ENCODE assay signal across 8 cellular contexts in the genomic region with DNA sequence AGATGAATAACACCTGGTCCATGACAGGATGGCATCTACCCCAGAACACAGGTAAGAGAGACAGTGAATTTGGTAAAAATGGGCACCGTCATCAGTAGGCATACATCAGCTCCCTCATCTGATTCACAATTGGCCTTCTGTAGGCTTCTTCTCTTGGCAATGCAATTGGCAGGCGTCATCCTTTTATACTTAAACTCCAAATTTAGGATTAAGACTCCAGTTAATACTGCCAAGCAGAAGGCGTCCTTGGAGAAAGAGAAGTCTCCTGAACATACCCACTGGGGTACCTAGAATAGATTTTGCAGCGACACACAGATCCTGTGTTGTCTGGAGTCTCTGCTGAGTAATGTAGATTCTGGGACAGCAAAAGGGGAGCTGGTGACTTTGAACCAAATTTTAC. TPM values are rescaled to one million over a fixed set of nuclear protein-coding genes. Genes with fewer than 3 reads are reported as not detected.
A peak's percentile ranks its signal among the peaks of the same experiment; 100 is the strongest.
DNase-seq lines count a peak whose midpoint lies in the region; ATAC-seq and TF ChIP-seq lines count a peak whose summit lies in the region.

No MANE protein-coding gene starts in this region.

- H3K27ac Mint-ChIP-seq in T-helper 1 cell treated with Interleukin-12 subunit alpha and Interleukin-12 subunit beta and Interleukin-4 antibody, amounts not matched to agents 30 μg/mL and 1 μg/mL, for 36 hours, result no peak overlapping the region

- H3K4me1 ChIP-seq in cardiac muscle cell (ENCODE audit: low read depth), result no peaks in the 10 kb centered on the region
- H3K4me1 ChIP-seq in gastroesophageal sphincter, result peaks cover 0 to 18% (median 13%) of the 10 kb centered on the region in 3 donors
- H3K4me1 ChIP-seq in skeletal muscle satellite cell (ENCODE audit: control insufficient read depth, insufficient read depth, low read length), result peaks cover 9% of the 10 kb centered on the region

- TF ChIP-seq CTCF in cardiac muscle cell (IDR thresholded peaks at IDR 0.05; ENCODE audit: low read depth, low read length) (no peak), gastroesophageal sphincter (IDR thresholded peaks at IDR 0.05) (no peak)

- no peaks in the 10 kb centered on the region for H3K36me3 Mint-ChIP-seq in T-helper 1 cell treated with Interleukin-12 subunit alpha and Interleukin-12 subunit beta and Interleukin-4 antibody, amounts not matched to agents 30 μg/mL and 1 μg/mL, for 36 hours (ENCODE audit: low read depth)

- peak overlapping the region; percentile 51 for H3K4me3 ChIP-seq in cardiac muscle cell
- peak overlapping the region; percentile 74 to 79 for H3K4me3 ChIP-seq in gastroesophageal sphincter
- peak overlapping the region; percentile 88 for H3K4me3 ChIP-seq in skeletal muscle satellite cell (ENCODE audit: low read length)

- H3K9ac ChIP-seq in skeletal muscle satellite cell (ENCODE audit: low read depth, low read length), result peak overlapping the region; percentile 82

- H3K36me3 ChIP-seq in cardiac muscle cell (no peaks in the 10 kb centered on the region), gastroesophageal sphincter (no peaks in the 10 kb centered on the region), skeletal muscle satellite cell (ENCODE audit: insufficient read depth, low read length) (no peaks in the 10 kb centered on the region)

- no peak for TF ChIP-seq POLR2A in gastroesophageal sphincter (IDR thresholded peaks at IDR 0.05)

- H3K27me3 ChIP-seq in cardiac muscle cell (peaks cover 51% of the 10 kb centered on the region), gastroesophageal sphincter (no peaks in the 10 kb centered on the region), skeletal muscle satellite cell (ENCODE audit: control insufficient read depth, insufficient read depth, low read length) (no peaks in the 10 kb centered on the region)

- H3K27ac ChIP-seq in cardiac muscle cell, result no peak overlapping the region
- peak overlapping the region in 3 of 4 donors; percentile 67 to 74 (median 70) for H3K27ac ChIP-seq in gastroesophageal sphincter

- H3K4me3 Mint-ChIP-seq in T-helper 1 cell treated with Interleukin-12 subunit alpha and Interleukin-12 subunit beta and Interleukin-4 antibody, amounts not matched to agents 30 μg/mL and 1 μg/mL, for 36 hours, result peak overlapping the region; percentile 63

- peaks cover 22% of the 10 kb centered on the region for H3K27me3 Mint-ChIP-seq in T-helper 1 cell treated with Interleukin-12 subunit alpha and Interleukin-12 subunit beta and Interleukin-4 antibody, amounts not matched to agents 30 μg/mL and 1 μg/mL, for 36 hours (ENCODE audit: low read depth)

- no peak for TF ChIP-seq EP300 in gastroesophageal sphincter (IDR thresholded peaks at IDR 0.05)

- H3K4me1 Mint-ChIP-seq in T-helper 1 cell treated with Interleukin-12 subunit alpha and Interleukin-12 subunit beta and Interleukin-4 antibody, amounts not matched to agents 30 μg/mL and 1 μg/mL, for 36 hours (ENCODE audit: low read depth), result peaks cover 12% of the 10 kb centered on the region

- DNase-seq in cardiac muscle cell (ENCODE audit: low read depth in 1 of 2, low spot score in 1 of 2) (no peak), Right ventricle myocardium inferior (ENCODE audit: missing footprints) (no peak)
- DNase-seq in stimulated activated CD4-positive, alpha-beta T cell treated with anti-CD3 and anti-CD28 coated beads, Interleukin-12 subunit alpha, Interleukin-12 subunit beta, amount 100 ng/mL, for 4 hours, result no peak
- no peak for DNase-seq in activated CD4-positive, CD25-positive, alpha-beta regulatory T cell (lab: John Stamatoyannopoulos, UW)

- intact Hi-C loops in Right ventricle myocardium inferior (cut with DNase I), result no loop called here

- no peaks in the 10 kb centered on the region for H3K9me3 Mint-ChIP-seq in T-helper 1 cell treated with Interleukin-12 subunit alpha and Interleukin-12 subunit beta and Interleukin-4 antibody, amounts not matched to agents 30 μg/mL and 1 μg/mL, for 36 hours

- WGBS in gastroesophageal sphincter (ENCODE audit: low coverage in 1 of 2), 2 donors, result 28 to 39% methylated on average over 3 to 4 of the region's 4 CpGs

- H3K9me3 ChIP-seq in cardiac muscle cell (ENCODE audit: low read depth) (no peaks in the 10 kb centered on the region), gastroesophageal sphincter (no peaks in the 10 kb centered on the region), skeletal muscle satellite cell (replicated peaks; ENCODE audit: low read length) (no peaks in the 10 kb centered on the region)

- ATAC-seq in Right ventricle myocardium inferior (no peak), gastroesophageal sphincter (no peak), GM18870 (IDR thresholded peaks at IDR 0.05; ENCODE audit: unreplicated experiment) (no peak)

- H3K4me2 ChIP-seq in skeletal muscle satellite cell (ENCODE audit: low read length), result peak overlapping the region; percentile 81

RNA-seq across cellular contexts. Expression of a gene that starts 0.6 kb away (rescaled TPM):
- total RNA-seq in cardiac muscle cell, result 3.0 and 4.0 TPM in 2 replicates
- polyA plus RNA-seq in cardiac muscle cell, result 7.3 and 12.0 TPM in 2 replicates
- 6.7 TPM for total RNA-seq in Right ventricle myocardium inferior
- total RNA-seq in gastroesophageal sphincter, result 1 to 10 TPM; 1.8 to 9.2 (median 4.2) TPM
- 6.1 and 11.9 TPM in 2 replicates for total RNA-seq in skeletal muscle satellite cell (2012; rRNA removed)
